Comparison of ENCODE assay signal across 8 cellular contexts in the genomic region with DNA sequence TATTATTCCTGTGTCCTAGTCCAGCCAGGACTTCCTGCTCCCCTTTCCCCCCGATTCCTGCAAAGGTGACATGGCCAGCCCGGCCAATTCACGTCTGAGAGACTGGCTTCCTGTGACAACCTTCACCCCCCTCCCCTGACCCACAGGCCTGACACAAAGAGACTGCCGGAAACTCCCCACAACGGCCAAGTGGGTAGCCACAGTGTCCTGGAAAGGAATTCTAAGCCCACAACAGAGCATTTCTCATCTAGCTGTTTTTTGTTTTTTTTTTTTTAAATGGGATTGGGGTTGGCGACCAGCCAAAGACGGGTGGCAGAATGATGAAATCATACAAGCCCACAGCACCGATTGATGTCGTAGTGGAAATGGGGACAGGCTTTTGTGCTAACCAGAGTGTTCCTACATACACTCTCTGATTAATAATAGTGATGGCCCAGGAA. TPM values are rescaled to one million over a fixed set of nuclear protein-coding genes. Genes with fewer than 3 reads are reported as not detected.
DNase-seq lines count a peak whose midpoint lies in the region; ATAC-seq and TF ChIP-seq lines count a peak whose summit lies in the region.

No MANE protein-coding gene starts in this region.

- peak overlapping the region; percentile 93 for H3K56ac ChIP-seq in IMR-90 (ENCODE audit: extremely low read depth, insufficient read depth, low read length)

- peaks cover 58% of the 10 kb centered on the region for H3K4me1 Mint-ChIP-seq in activated T-cell treated with anti-CD3 and anti-CD28 coated beads, Interleukin-2, amount 50 U/mL, for 72 hours (ENCODE audit: low read depth)

- H2BK20ac ChIP-seq in IMR-90 (ENCODE audit: low read depth, low read length): peak overlapping the region; percentile 94

- peak overlapping the region; percentile 93 for H3K27ac Mint-ChIP-seq in activated T-cell treated with anti-CD3 and anti-CD28 coated beads, Interleukin-2, amount 50 U/mL, for 72 hours

- BruUV-seq in IMR-90 (replicated peaks; lab: Mats Ljungman, UMichigan): no TSS peak

- H3K4ac ChIP-seq in IMR-90 (ENCODE audit: low read depth, low read length): peak overlapping the region; percentile 94
- no peak overlapping the region for H3K4ac ChIP-seq in trophoblast cell (ENCODE audit: low read depth, low read length)

- CTCF ChIA-PET in IMR-90 (lab: Yijun Ruan, JAX): interaction anchor here (0.6 kb wide), 1 partner anchor 91 kb away, joined by 5 read pairs; no protein-coding TSS in a partner anchor

- H2BK120ac ChIP-seq in IMR-90 (ENCODE audit: low read depth, low read length): peak overlapping the region; percentile 95
- H2BK120ac ChIP-seq in trophoblast cell (ENCODE audit: insufficient read depth, low read length, poor library complexity): peak overlapping the region; percentile 65

- H2BK12ac ChIP-seq in trophoblast cell (ENCODE audit: low read length): peak overlapping the region; percentile 82

- H3K9me3 ChIP-seq in IMR-90 (ENCODE audit: control insufficient read depth, insufficient read depth, low read length) (no peaks in the 10 kb centered on the region), gastroesophageal sphincter (no peaks in the 10 kb centered on the region), trophoblast cell (ENCODE audit: insufficient read depth, low read depth, low read length) (no peaks in the 10 kb centered on the region)

- in situ Hi-C loops in IMR-90 (cut with MboI; ENCODE audit: low sequenced_read_pairs): no loop called here

- H3K4me1 ChIP-seq in IMR-90 (ENCODE audit: control insufficient read depth, insufficient read depth, low read length) (peaks cover 15% of the 10 kb centered on the region), gastroesophageal sphincter (peaks cover 0 to 58% (median 11%) of the 10 kb centered on the region in 3 donors), trophoblast cell (ENCODE audit: control insufficient read depth in 1 of 2, insufficient read depth in 2 of 2, low read length in 2 of 2) (peaks cover 12 to 19% of the 10 kb centered on the region in 2 experiments)

- H3K9ac ChIP-seq in IMR-90 (ENCODE audit: low read depth, low read length) (peak overlapping the region; percentile 40), trophoblast cell (ENCODE audit: low read length) (no peak overlapping the region)

- peak overlapping the region; percentile 83 for H2AFZ ChIP-seq in IMR-90 (replicated peaks; ENCODE audit: low read length, poor library complexity)
- no peak overlapping the region for H2AFZ ChIP-seq in trophoblast cell (ENCODE audit: insufficient read depth, low read length, poor library complexity)

- peak overlapping the region; percentile 75 for H3K18ac ChIP-seq in IMR-90 (ENCODE audit: low read depth, low read length)
- no peak overlapping the region for H3K18ac ChIP-seq in trophoblast cell (ENCODE audit: low read length)

- H3K4me2 ChIP-seq in IMR-90 (ENCODE audit: low read depth, low read length): peak overlapping the region; percentile 51
- no peak overlapping the region for H3K4me2 ChIP-seq in trophoblast cell (ENCODE audit: low read length)

- H3K79me1 ChIP-seq in IMR-90 (ENCODE audit: low read depth in 1 of 2, low read length in 2 of 2) (no peaks in the 10 kb centered on the region), trophoblast cell (ENCODE audit: low read length) (peaks cover 20% of the 10 kb centered on the region)

- H3K27ac ChIP-seq in IMR-90 (ENCODE audit: insufficient read depth, low read length) (peak overlapping the region; percentile 92), gastroesophageal sphincter (peak overlapping the region; percentile 39 to 78 (median 60)), trophoblast cell (ENCODE audit: low read depth, low read length) (peak overlapping the region; percentile 88)

- intact Hi-C loops in IMR-90 (cut with micrococcal nuclease): loop anchor here (2.0 to 10.0 kb wide), 2 partner anchors 88 to 262 kb away; a partner anchor contains a TSS

- H4K91ac ChIP-seq in IMR-90 (ENCODE audit: insufficient read depth, low read depth, low read length): peak overlapping the region; percentile 95
- peak overlapping the region; percentile 82 for H4K91ac ChIP-seq in trophoblast cell (ENCODE audit: low read depth, low read length)

- H4K12ac ChIP-seq in trophoblast cell (ENCODE audit: low read depth, low read length): no peak overlapping the region

- TF ChIP-seq EP300 in gastroesophageal sphincter (IDR thresholded peaks at IDR 0.05): no peak

- H3K36me3 ChIP-seq in IMR-90 (ENCODE audit: control insufficient read depth, insufficient read depth, low read length) (no peaks in the 10 kb centered on the region), gastroesophageal sphincter (no peaks in the 10 kb centered on the region), trophoblast cell (ENCODE audit: control insufficient read depth in 1 of 2, insufficient read depth in 2 of 2, low read length in 2 of 2) (no peaks in the 10 kb centered on the region)

- peaks cover 2% of the 10 kb centered on the region for H3K79me2 ChIP-seq in trophoblast cell (ENCODE audit: control insufficient read depth, insufficient read depth, low read length, poor library complexity)

- peak overlapping the region; percentile 38 to 59 for H3K4me3 Mint-ChIP-seq in activated T-cell treated with anti-CD3 and anti-CD28 coated beads, Interleukin-2, amount 50 U/mL, for 72 hours

- DNase-seq in AG09319 (ENCODE audit: extremely low read depth, low read depth): peak; percentile 34
- peak; percentile 77 for DNase-seq in IMR-90
- peak; percentile 39 to 62 for DNase-seq in activated T-cell treated with anti-CD3 and anti-CD28 coated beads, Interleukin-2, amount 50 U/mL, for 72 hours
- DNase-seq in trophoblast cell: peak; percentile 1 to 18
- DNase-seq in SK-N-DZ (ENCODE audit: low spot score): no peak
- no peak for DNase-seq in NCI-H446 (lab: John Stamatoyannopoulos, UW)

- peak overlapping the region; percentile 75 to 91 for H4K8ac ChIP-seq in IMR-90 (ENCODE audit: low read depth in 2 of 2, low read length in 2 of 2)
- H4K8ac ChIP-seq in trophoblast cell (ENCODE audit: low read depth, low read length): peak overlapping the region; percentile 64

- peak; percentile 48 for ATAC-seq in IMR-90 (ENCODE audit: low read depth)
- ATAC-seq in activated T-cell treated with anti-CD3 and anti-CD28 coated beads, Interleukin-2, amount 50 U/mL, for 72 hours (replicated peaks in 1 of 2): peak; percentile 44 to 58
- peak; percentile 76 for ATAC-seq in gastroesophageal sphincter
- no peak for ATAC-seq in GM18861 (IDR thresholded peaks at IDR 0.05; ENCODE audit: unreplicated experiment)

- peak overlapping the region; percentile 90 for H3K14ac ChIP-seq in IMR-90 (replicated peaks; ENCODE audit: low read depth, low read length)
- H3K14ac ChIP-seq in trophoblast cell (ENCODE audit: low read length): peak overlapping the region; percentile 52

- dilution Hi-C loops in IMR-90 (cut with HindIII; ENCODE audit: low sequenced_read_pairs, unreplicated experiment): no loop called here

- H2AK5ac ChIP-seq in IMR-90 (ENCODE audit: low read depth, low read length) (peak overlapping the region; percentile 46; the same call in 1 of the 2 replicates), trophoblast cell (ENCODE audit: low read length) (no peak overlapping the region)

- peaks cover 12% of the 10 kb centered on the region for H3K9me1 ChIP-seq in IMR-90 (ENCODE audit: insufficient read depth, low read length)

- H2BK15ac ChIP-seq in IMR-90 (ENCODE audit: low read depth, low read length): peak overlapping the region; percentile 75

- H3K23ac ChIP-seq in IMR-90 (ENCODE audit: low read depth, low read length) (peak overlapping the region; percentile 91), trophoblast cell (ENCODE audit: low read length) (no peak overlapping the region)

- TF ChIP-seq POLR2A in IMR-90 (IDR thresholded peaks at IDR 0.05; ENCODE audit: low read depth, low read length) (no peak), gastroesophageal sphincter (IDR thresholded peaks at IDR 0.05) (no peak)

- H3K27me3 ChIP-seq in IMR-90 (ENCODE audit: control insufficient read depth, insufficient read depth, low read length): no peaks in the 10 kb centered on the region
- no peaks in the 10 kb centered on the region for H3K27me3 ChIP-seq in gastroesophageal sphincter
- no peaks in the 10 kb centered on the region for H3K27me3 ChIP-seq in trophoblast cell (ENCODE audit: insufficient read depth, low read length)

- H2BK5ac ChIP-seq in IMR-90 (ENCODE audit: low read depth, low read length, poor library complexity, severe bottlenecking) (peak overlapping the region; percentile 83), trophoblast cell (ENCODE audit: low read depth, low read length, poor library complexity) (peak overlapping the region; percentile 42)

- WGBS in IMR-90 (ENCODE audit: extremely low coverage in 2 of 2, insufficient read length in 1 of 2), 2 experiments: 0% methylated on average over 1 of the region's 9 CpGs; no CpG with 5 or more reads in 1 of the 2 experiments
- 12% methylated on average over 8 of the region's 9 CpGs; no CpG with 5 or more reads in 1 of the 2 donors for WGBS in gastroesophageal sphincter (ENCODE audit: low coverage in 1 of 2), 2 donors
- no CpG with 5 or more reads among the region's 9 CpGs for WGBS in trophoblast cell (ENCODE audit: extremely low coverage, insufficient coverage, insufficient read length)

- peaks cover 1 to 2% of the 10 kb centered on the region in 2 donors for H3K36me3 Mint-ChIP-seq in activated T-cell treated with anti-CD3 and anti-CD28 coated beads, Interleukin-2, amount 50 U/mL, for 72 hours (ENCODE audit: insufficient read depth in 2 of 2)

- H3K9me3 Mint-ChIP-seq in activated T-cell treated with anti-CD3 and anti-CD28 coated beads, Interleukin-2, amount 50 U/mL, for 72 hours: no peaks in the 10 kb centered on the region

- H3K27me3 Mint-ChIP-seq in activated T-cell treated with anti-CD3 and anti-CD28 coated beads, Interleukin-2, amount 50 U/mL, for 72 hours (ENCODE audit: low read depth): no peaks in the 10 kb centered on the region

- no peaks in the 10 kb centered on the region for H4K20me1 ChIP-seq in IMR-90 (ENCODE audit: insufficient read depth, low read length)

- TF ChIP-seq CTCF in AG09319 (IDR thresholded peaks at IDR 0.05; ENCODE audit: low read depth, low read length): no peak
- TF ChIP-seq CTCF in IMR-90 (conservative IDR thresholded peaks at IDR 0.05; ENCODE audit: low read depth, low read length): no peak
- TF ChIP-seq CTCF in gastroesophageal sphincter (IDR thresholded peaks at IDR 0.05): no peak

- H3K4me3 ChIP-seq in IMR-90 (ENCODE audit: insufficient read depth, low read depth, low read length): no peak overlapping the region
- H3K4me3 ChIP-seq in gastroesophageal sphincter: no peak overlapping the region
- H3K4me3 ChIP-seq in trophoblast cell (ENCODE audit: low read depth, low read length): no peak overlapping the region

- no peak for TF ChIP-seq RAD21 in IMR-90 (IDR thresholded peaks at IDR 0.05; ENCODE audit: low read length)

- POLR2A ChIA-PET in IMR-90 (lab: Charles Lee; ENCODE audit: unreplicated experiment): interaction anchor here (0.7 kb wide), 1 partner anchor 9 kb away, joined by 3 read pairs; no protein-coding TSS in a partner anchor

- H2AK9ac ChIP-seq in IMR-90 (replicated peaks; ENCODE audit: low read depth, low read length, poor library complexity): peak overlapping the region; percentile 10

- H4K5ac ChIP-seq in IMR-90 (ENCODE audit: low read depth, low read length): peak overlapping the region; percentile 84

RNA-seq across cellular contexts. Expression of a gene that starts 2.8 kb away (rescaled TPM):
- total RNA-seq in IMR-90 (2012; rRNA removed) (1.7 and 3.9 TPM in 2 replicates), gastroesophageal sphincter (10 to 100 TPM; 11.0 to 40.9 (median 19.1) TPM)
- 0.50 and 1.3 TPM in 2 replicates for polyA plus RNA-seq in IMR-90 (2012; rRNA removed)
- 1.3 and 2.5 TPM in 2 replicates for polyA plus RNA-seq in IMR-90 (2012; cell fraction: cytosol; rRNA removed)
- 1.5 and 1.9 TPM in 2 replicates for polyA plus RNA-seq in IMR-90 (2012; cell fraction: nucleus; rRNA removed; ENCODE audit: low replicate concordance)
- 10 to 100 TPM; 19.1 to 31.1 TPM for total RNA-seq in activated T-cell treated with anti-CD3 and anti-CD28 coated beads, Interleukin-2, amount 50 U/mL, for 72 hours
- 0.35 and 0.53 TPM in 2 replicates for polyA plus RNA-seq in trophoblast cell (2013)
- polyA plus RNA-seq in SK-N-DZ (2014; cell fraction: cytosol; rRNA removed): not detected in 2 replicates
- polyA plus RNA-seq in SK-N-DZ (2014; cell fraction: nucleus; rRNA removed): not detected in 2 replicates

RNA-seq across cellular contexts. Expression of a gene that starts 23.0 kb away (rescaled TPM):
- not detected in 2 replicates for total RNA-seq in IMR-90 (2012; rRNA removed)
- not detected in 2 replicates for polyA plus RNA-seq in IMR-90 (2012; rRNA removed)
- not detected in 2 replicates for polyA plus RNA-seq in IMR-90 (2012; cell fraction: cytosol; rRNA removed)
- not detected in 2 replicates for polyA plus RNA-seq in IMR-90 (2012; cell fraction: nucleus; rRNA removed; ENCODE audit: low replicate concordance)
- total RNA-seq in activated T-cell treated with anti-CD3 and anti-CD28 coated beads, Interleukin-2, amount 50 U/mL, for 72 hours: 1 to 10 TPM in 1 of 2 donors, not detected in 1; 1.0 TPM
- total RNA-seq in gastroesophageal sphincter: 1 to 10 TPM in 1 of 4 donors, not detected in 3; 2.3 TPM
- polyA plus RNA-seq in trophoblast cell (2013): not detected in 2 replicates
- polyA plus RNA-seq in SK-N-DZ (2014; cell fraction: cytosol; rRNA removed): not detected in 2 replicates
- not detected in 2 replicates for polyA plus RNA-seq in SK-N-DZ (2014; cell fraction: nucleus; rRNA removed)

RNA-seq across cellular contexts. Expression of a gene that starts 39.9 kb away (rescaled TPM):
- total RNA-seq in IMR-90 (2012; rRNA removed) (not detected in 2 replicates), gastroesophageal sphincter (under 1 TPM in 1 of 4 donors, not detected in 3; 0.39 TPM)
- not detected in 2 replicates for polyA plus RNA-seq in IMR-90 (2012; rRNA removed)
- polyA plus RNA-seq in IMR-90 (2012; cell fraction: cytosol; rRNA removed): not detected in 2 replicates
- not detected in 2 replicates for polyA plus RNA-seq in IMR-90 (2012; cell fraction: nucleus; rRNA removed; ENCODE audit: low replicate concordance)
- total RNA-seq in activated T-cell treated with anti-CD3 and anti-CD28 coated beads, Interleukin-2, amount 50 U/mL, for 72 hours: under 1 TPM in 1 of 2 donors, not detected in 1; 0.22 TPM
- 3.4 TPM in 2 replicates for polyA plus RNA-seq in trophoblast cell (2013)
- not detected in 2 replicates for polyA plus RNA-seq in SK-N-DZ (2014; cell fraction: cytosol; rRNA removed)
- not detected in 2 replicates for polyA plus RNA-seq in SK-N-DZ (2014; cell fraction: nucleus; rRNA removed)

Comparison
In these comparisons a context has a peak if more than half of its experiments do, and no peak if none do; other contexts are left out.
1. DNase-seq: peak in AG09319 (single experiment), IMR-90 (single experiment), activated T-cell treated with anti-CD3 and anti-CD28 coated beads, Interleukin-2, amount 50 U/mL, for 72 hours (2 of 2) and trophoblast cell (2 of 2); none in SK-N-DZ (single experiment) and NCI-H446 (0 of 2).
2. Peak in every context shown above with its lines, with median percentiles within 50 percentile points of each other: H3K27ac ChIP-seq.